Comparison of ENCODE assay signal across 37 cellular contexts in the genomic region with DNA sequence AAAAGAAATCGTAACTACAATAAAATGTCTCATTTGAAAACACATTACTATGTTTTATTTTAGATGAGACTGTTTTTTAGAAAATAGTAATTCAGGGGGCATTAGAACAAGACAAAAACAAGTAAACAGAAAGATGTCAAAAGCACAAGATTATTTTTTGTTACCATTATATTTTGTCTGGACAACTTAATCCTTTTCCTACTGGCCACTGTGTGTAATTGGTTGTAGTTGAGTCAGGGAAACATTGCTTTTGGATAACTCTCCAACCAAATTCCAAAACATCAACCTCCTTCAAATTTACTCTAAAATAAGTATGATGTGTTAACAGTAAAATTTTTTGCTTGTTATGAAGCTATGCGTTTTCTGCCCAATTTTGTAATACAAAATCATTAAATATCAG. TPM values are rescaled to one million over a fixed set of nuclear protein-coding genes. Genes with fewer than 3 reads are reported as not detected.
"Had no signal": no experiment of that assay in that cellular context is flagged by ENCODE, and none has a peak within 500 bp of the region (broad histone marks: within the 10 kb centered on the region; RNA-seq: fewer than 3 reads in every experiment).

No MANE protein-coding gene starts in this region.

- H3K4me1 Mint-ChIP-seq: activated B cell treated with CpG ODN at 0.5 μM for 24 hours, T-cell, T-helper 17 cell had no signal

- ATAC-seq: activated naive CD4-positive, alpha-beta T cell treated with anti-CD3 and anti-CD28 coated beads, Interleukin-2, amount 50 U/mL, for 72 hours; activated T-cell treated with anti-CD3 and anti-CD28 coated beads, Interleukin-2, amount 50 U/mL, for 4 hours; PC-3; SK-N-SH treated with all-trans-retinoic acid at 6 μM for 48 hours; T-cell; T-helper 17 cell had no signal

- H3K36me3 Mint-ChIP-seq: activated CD4-positive, alpha-beta memory T cell treated with anti-CD3 and anti-CD28 coated beads for 36 hours; brain; T-cell had no signal

- DNase-seq: activated B cell treated with CpG ODN at 0.5 μM for 24 hours; activated CD4-positive, alpha-beta memory T cell treated with anti-CD3 and anti-CD28 coated beads for 36 hours; activated CD4-positive, alpha-beta T cell treated with anti-CD3 and anti-CD28 coated beads for 4 hours; activated CD4-positive, alpha-beta T cell treated with anti-CD3 and anti-CD28 coated beads, Interleukin-2, amount 50 U/mL, for 1 hour; activated CD4-positive, CD25-positive, alpha-beta regulatory T cell treated with anti-CD3 and anti-CD28 coated beads, Interleukin-2, amount 50 U/mL, for 72 hours; activated CD8-positive, alpha-beta memory T cell treated with anti-CD3 and anti-CD28 coated beads, Interleukin-2, amount 50 U/mL, for 4 hours; activated gamma-delta T cell treated with Interleukin-2 at 50 U/mL for 16 hours; activated naive CD4-positive, alpha-beta T cell treated with anti-CD3 and anti-CD28 coated beads for 36 hours; activated T-cell treated with anti-CD3 and anti-CD28 coated beads for 4 hours; activated T-cell treated with anti-CD3 and anti-CD28 coated beads, Interleukin-2, amount 50 U/mL, for 4 hours; adrenal gland; central memory CD4-positive, alpha-beta T cell; Karpas-422; NCI-H1105; NCI-H1417 treated with DMSO at 0.1 percent for 48 hours; NCI-H1694; NCI-H1930; NCI-H2081 treated with DMSO at 0.1 percent for 48 hours; NCI-H226; NCI-H446 treated with DMSO at 0.1 percent for 48 hours; NCI-H526; NCI-H748 treated with DMSO at 0.1 percent for 48 hours; NK-92 treated with Interleukin-12 subunit alpha and Interleukin-12 subunit beta, amount 100 ng/mL, for 24 hours; PC-3; Peyer's patch; RPMI8226; SHP77 treated with DMSO at 0.1 percent for 48 hours; T-cell; T-helper 17 cell; T-helper 9 cell had no signal

- H3K9me3 Mint-ChIP-seq: activated B cell treated with CpG ODN at 0.5 μM for 24 hours; activated CD4-positive, alpha-beta memory T cell treated with anti-CD3 and anti-CD28 coated beads for 36 hours; activated naive CD4-positive, alpha-beta T cell treated with anti-CD3 and anti-CD28 coated beads for 36 hours; activated T-cell treated with anti-CD3 and anti-CD28 coated beads, Interleukin-2, amount 50 U/mL, for 4 hours; activated T-helper 1 cell treated with anti-CD3 and anti-CD28 coated beads, Interleukin-12 subunit alpha, Interleukin-12 subunit beta, Interleukin-2, Interleukin-4 antibody, amounts not matched to agents 30 ng/mL and 10 ng/mL and 1 ng/mL, durations not matched to agents 14 hours and 24 hours and 36 hours had no signal

- H3K4me3 ChIP-seq: adrenal gland, Peyer's patch, SJSA1 had no signal

- H3K27ac ChIP-seq: adrenal gland, Peyer's patch, SJSA1, VCaP had no signal

- H3K4me1 ChIP-seq: Peyer's patch had no signal

- H3K27me3 ChIP-seq: adrenal gland, Peyer's patch had no signal

- H3K36me3 ChIP-seq: adrenal gland, Peyer's patch, SJSA1 had no signal

- H3K27ac Mint-ChIP-seq: activated B cell treated with CpG ODN at 0.5 μM for 24 hours; activated CD4-positive, alpha-beta memory T cell treated with anti-CD3 and anti-CD28 coated beads for 36 hours; activated naive CD4-positive, alpha-beta T cell treated with anti-CD3 and anti-CD28 coated beads for 36 hours; activated naive CD4-positive, alpha-beta T cell treated with anti-CD3 and anti-CD28 coated beads, Interleukin-2, amount 50 U/mL, for 72 hours; activated T-helper 1 cell treated with anti-CD3 and anti-CD28 coated beads, Interleukin-12 subunit alpha, Interleukin-12 subunit beta, Interleukin-2, Interleukin-4 antibody, amounts not matched to agents 30 ng/mL and 10 ng/mL and 1 ng/mL, durations not matched to agents 14 hours and 24 hours and 36 hours; brain; T-cell; T-helper 17 cell had no signal

- H3K9me3 ChIP-seq: adrenal gland, Peyer's patch, SJSA1 had no signal

- H3K4me3 Mint-ChIP-seq: activated B cell treated with CpG ODN at 0.5 μM for 24 hours; activated CD4-positive, alpha-beta memory T cell treated with anti-CD3 and anti-CD28 coated beads for 36 hours; activated naive CD4-positive, alpha-beta T cell treated with anti-CD3 and anti-CD28 coated beads for 36 hours; activated T-cell treated with anti-CD3 and anti-CD28 coated beads, Interleukin-2, amount 50 U/mL, for 4 hours; activated T-helper 1 cell treated with anti-CD3 and anti-CD28 coated beads, Interleukin-12 subunit alpha, Interleukin-12 subunit beta, Interleukin-2, Interleukin-4 antibody, amounts not matched to agents 30 ng/mL and 10 ng/mL and 1 ng/mL, durations not matched to agents 14 hours and 24 hours and 36 hours; T-cell; T-helper 17 cell had no signal

- FAIRE-seq: bronchial epithelial cell had no signal

RNA-seq across cellular contexts. Expression of gene MEIS1, which starts 11.5 kb away (rescaled TPM):
- total RNA-seq: activated B cell treated with CpG ODN at 0.5 μM for 24 hours; activated CD4-positive, alpha-beta memory T cell treated with anti-CD3 and anti-CD28 coated beads for 36 hours; activated naive CD4-positive, alpha-beta T cell treated with anti-CD3 and anti-CD28 coated beads for 36 hours; activated naive CD4-positive, alpha-beta T cell treated with anti-CD3 and anti-CD28 coated beads, Interleukin-2, amount 50 U/mL, for 72 hours; activated T-helper 1 cell treated with anti-CD3 and anti-CD28 coated beads, Interleukin-12 subunit alpha, Interleukin-12 subunit beta, Interleukin-2, Interleukin-4 antibody, amounts not matched to agents 30 ng/mL and 10 ng/mL and 1 ng/mL, durations not matched to agents 14 hours and 24 hours and 36 hours had no signal
